19 cellular contexts compared by ENCODE assay signal in the genomic region with DNA sequence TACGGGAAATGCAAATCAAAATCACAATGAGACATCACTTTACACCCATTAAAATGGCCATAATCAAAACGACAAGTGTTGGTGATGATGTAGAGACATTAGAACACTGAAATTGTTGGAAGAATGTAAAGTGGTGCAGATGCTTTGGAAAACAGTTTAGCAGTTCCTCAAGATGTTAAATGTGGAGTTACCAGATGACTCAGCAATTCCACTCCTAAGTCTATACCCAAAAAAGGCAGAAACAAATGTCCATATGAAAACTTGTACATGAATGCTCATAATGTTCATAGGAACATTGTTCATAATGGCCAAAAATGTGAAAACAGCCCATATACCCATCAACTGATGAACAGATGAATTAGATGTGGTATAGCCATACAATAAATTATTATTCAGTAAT.
DNase-seq lines count a peak whose midpoint lies in the region; ATAC-seq, FAIRE-seq and TF ChIP-seq lines count a peak whose summit lies in the region.
"Had no signal": no experiment of that assay in that cellular context is flagged by ENCODE, and none has a peak within 500 bp of the region (broad histone marks: within the 10 kb centered on the region; RNA-seq: fewer than 3 reads in every experiment).

No MANE protein-coding gene starts in this region.

- no peak for DNase-seq in D721Med (ENCODE audit: insufficient read length, low spot score)
- DNase-seq in IMR-90: no peak
- DNase-seq in amniotic epithelial cell (ENCODE audit: low read depth): peak; percentile 2
- DNase-seq in lower lobe of right lung: no peak
- DNase-seq in progenitor cell of endocrine pancreas (ENCODE audit: low spot score, unreplicated experiment): no peak
- no peak for DNase-seq in epidermal melanocyte (ENCODE audit: insufficient read length, low spot score)
- DNase-seq: Calu3; CD4-positive, alpha-beta memory T cell; GDM1; H9; Karpas-422; KBM-7 had no signal

- FAIRE-seq in D721Med (lab: Jason Lieb, UNC): peak; percentile 88
- FAIRE-seq: A204.1, GM12892, GM18507, H1 had no signal

- H3K18ac ChIP-seq in IMR-90 (ENCODE audit: low read depth, low read length): no peak overlapping the region

- dilution Hi-C loops in IMR-90 (cut with HindIII; ENCODE audit: low sequenced_read_pairs, unreplicated experiment): no loop called here

- H3K79me1 ChIP-seq in IMR-90 (ENCODE audit: low read depth in 1 of 2, low read length in 2 of 2): no peaks in the 10 kb centered on the region

- no peaks in the 10 kb centered on the region for H4K20me1 ChIP-seq in IMR-90 (ENCODE audit: insufficient read depth, low read length)
- H4K20me1 ChIP-seq: BLaER1 had no signal

- CTCF ChIA-PET in IMR-90 (lab: Yijun Ruan, JAX): no interaction called here

- in situ Hi-C loops in IMR-90 (cut with MboI; ENCODE audit: low sequenced_read_pairs): no loop called here

- H3K4me3 ChIP-seq in IMR-90 (ENCODE audit: insufficient read depth, low read depth, low read length): no peak overlapping the region
- no peak overlapping the region for H3K4me3 ChIP-seq in lower lobe of right lung
- H3K4me3 ChIP-seq: BLaER1 had no signal

- TF ChIP-seq RAD21 in IMR-90 (IDR thresholded peaks at IDR 0.05; ENCODE audit: low read length): no peak

- no peaks in the 10 kb centered on the region for H3K36me3 Mint-ChIP-seq in progenitor cell of endocrine pancreas (ENCODE audit: insufficient read depth)
- H3K36me3 Mint-ChIP-seq: CD14-positive monocyte; CD4-positive, alpha-beta memory T cell had no signal

- H3K27ac Mint-ChIP-seq in progenitor cell of endocrine pancreas: no peak overlapping the region
- H3K27ac Mint-ChIP-seq: CD14-positive monocyte; CD4-positive, alpha-beta memory T cell; H9 had no signal

- no peaks in the 10 kb centered on the region for H3K27me3 Mint-ChIP-seq in progenitor cell of endocrine pancreas

- intact Hi-C loops in IMR-90 (cut with micrococcal nuclease) (no loop called here), lower lobe of right lung (cut with DNase I) (no loop called here)

- no peak overlapping the region for H4K5ac ChIP-seq in IMR-90 (ENCODE audit: low read depth, low read length)

- H2BK15ac ChIP-seq in IMR-90 (ENCODE audit: low read depth, low read length): no peak overlapping the region

- H3K9me3 Mint-ChIP-seq in progenitor cell of endocrine pancreas (ENCODE audit: low read depth): peaks cover 18% of the 10 kb centered on the region

- H3K4me1 ChIP-seq in IMR-90 (ENCODE audit: control insufficient read depth, insufficient read depth, low read length) (no peaks in the 10 kb centered on the region), lower lobe of right lung (no peaks in the 10 kb centered on the region)
- H3K4me1 ChIP-seq: BLaER1 had no signal

- H3K56ac ChIP-seq in IMR-90 (ENCODE audit: extremely low read depth, insufficient read depth, low read length): no peak overlapping the region

- H2BK120ac ChIP-seq in IMR-90 (ENCODE audit: low read depth, low read length): no peak overlapping the region

- no peak overlapping the region for H3K4ac ChIP-seq in IMR-90 (ENCODE audit: low read depth, low read length)

- no peak overlapping the region for H3K23ac ChIP-seq in IMR-90 (ENCODE audit: low read depth, low read length)

- H3K4me1 Mint-ChIP-seq in progenitor cell of endocrine pancreas (ENCODE audit: low read depth): no peaks in the 10 kb centered on the region
- H3K4me1 Mint-ChIP-seq: CD14-positive monocyte; CD4-positive, alpha-beta memory T cell; H9 had no signal

- WGBS in IMR-90 (ENCODE audit: extremely low coverage in 2 of 2, insufficient read length in 1 of 2), 2 experiments: no CpG with 5 or more reads among the region's 2 CpGs

- no TSS peak for BruUV-seq in IMR-90 (replicated peaks; lab: Mats Ljungman, UMichigan)

- H3K9me1 ChIP-seq in IMR-90 (ENCODE audit: insufficient read depth, low read length): no peaks in the 10 kb centered on the region

- no peak overlapping the region for H3K9ac ChIP-seq in IMR-90 (ENCODE audit: low read depth, low read length)
- H3K9ac ChIP-seq: BLaER1 had no signal

- H3K9me3 ChIP-seq in IMR-90 (ENCODE audit: control insufficient read depth, insufficient read depth, low read length) (peaks cover 4% of the 10 kb centered on the region; the same call in 1 of the 2 replicates), lower lobe of right lung (no peaks in the 10 kb centered on the region)

- no peak overlapping the region for H2BK5ac ChIP-seq in IMR-90 (ENCODE audit: low read depth, low read length, poor library complexity, severe bottlenecking)

- H3K4me3 Mint-ChIP-seq in progenitor cell of endocrine pancreas (ENCODE audit: low read depth): no peak overlapping the region
- H3K4me3 Mint-ChIP-seq: CD14-positive monocyte; CD4-positive, alpha-beta memory T cell; H9 had no signal

- no peak overlapping the region for H3K4me2 ChIP-seq in IMR-90 (ENCODE audit: low read depth, low read length)
- H3K4me2 ChIP-seq: BLaER1 had no signal

- POLR2A ChIA-PET in IMR-90 (lab: Charles Lee; ENCODE audit: unreplicated experiment): no interaction called here

- H2AK9ac ChIP-seq in IMR-90 (replicated peaks; ENCODE audit: low read depth, low read length, poor library complexity): no peak overlapping the region

- H3K27ac ChIP-seq in IMR-90 (ENCODE audit: insufficient read depth, low read length) (no peak overlapping the region), lower lobe of right lung (no peak overlapping the region)
- H3K27ac ChIP-seq: BLaER1 had no signal

- no peak overlapping the region for H4K8ac ChIP-seq in IMR-90 (ENCODE audit: low read depth in 2 of 2, low read length in 2 of 2)

- H2AK5ac ChIP-seq in IMR-90 (ENCODE audit: low read depth, low read length): no peak overlapping the region

- H3K27me3 ChIP-seq in IMR-90 (ENCODE audit: control insufficient read depth, insufficient read depth, low read length) (no peaks in the 10 kb centered on the region), lower lobe of right lung (ENCODE audit: low read depth) (no peaks in the 10 kb centered on the region)
- H3K27me3 ChIP-seq: BLaER1 had no signal

- no peak overlapping the region for H4K91ac ChIP-seq in IMR-90 (ENCODE audit: insufficient read depth, low read depth, low read length)

- ATAC-seq in IMR-90 (ENCODE audit: low read depth) (no peak), GM21717 (IDR thresholded peaks at IDR 0.05; ENCODE audit: unreplicated experiment) (no peak), lower lobe of right lung (no peak)

- no peak for TF ChIP-seq POLR2A in IMR-90 (IDR thresholded peaks at IDR 0.05; ENCODE audit: low read depth, low read length)

- H3K36me3 ChIP-seq in IMR-90 (ENCODE audit: control insufficient read depth, insufficient read depth, low read length) (no peaks in the 10 kb centered on the region), lower lobe of right lung (no peaks in the 10 kb centered on the region)
- H3K36me3 ChIP-seq: BLaER1 had no signal

- no peak for TF ChIP-seq CTCF in D721Med (IDR thresholded peaks at IDR 0.05; ENCODE audit: insufficient read depth, missing control alignments)
- TF ChIP-seq CTCF in IMR-90 (conservative IDR thresholded peaks at IDR 0.05; ENCODE audit: low read depth, low read length): no peak
- no peak for TF ChIP-seq CTCF in lower lobe of right lung (IDR thresholded peaks at IDR 0.05)
- TF ChIP-seq CTCF in progenitor cell of endocrine pancreas (IDR thresholded peaks at IDR 0.05; ENCODE audit: unreplicated experiment): no peak

- H2BK20ac ChIP-seq in IMR-90 (ENCODE audit: low read depth, low read length): no peak overlapping the region

- H3K14ac ChIP-seq in IMR-90 (replicated peaks; ENCODE audit: low read depth, low read length): no peak overlapping the region

- no peak overlapping the region for H2AFZ ChIP-seq in IMR-90 (replicated peaks; ENCODE audit: low read length, poor library complexity)

TF ChIP-seq in IMR-90, 13 proteins besides CTCF, POLR2A, EP300 and RAD21:
- no peak for TF ChIP-seq BHLHE40 (IDR thresholded peaks at IDR 0.05; ENCODE audit: low read depth, low read length)
- TF ChIP-seq FOS (IDR thresholded peaks at IDR 0.05; ENCODE audit: low read depth, low read length): no peak
- no peak for TF ChIP-seq CEBPB (IDR thresholded peaks at IDR 0.05; ENCODE audit: low read depth, low read length)
- peak; percentile 91 for TF ChIP-seq NFE2L2 (IDR thresholded peaks at IDR 0.05; ENCODE audit: low read depth, low read length)
- TF ChIP-seq, protein P1, sequence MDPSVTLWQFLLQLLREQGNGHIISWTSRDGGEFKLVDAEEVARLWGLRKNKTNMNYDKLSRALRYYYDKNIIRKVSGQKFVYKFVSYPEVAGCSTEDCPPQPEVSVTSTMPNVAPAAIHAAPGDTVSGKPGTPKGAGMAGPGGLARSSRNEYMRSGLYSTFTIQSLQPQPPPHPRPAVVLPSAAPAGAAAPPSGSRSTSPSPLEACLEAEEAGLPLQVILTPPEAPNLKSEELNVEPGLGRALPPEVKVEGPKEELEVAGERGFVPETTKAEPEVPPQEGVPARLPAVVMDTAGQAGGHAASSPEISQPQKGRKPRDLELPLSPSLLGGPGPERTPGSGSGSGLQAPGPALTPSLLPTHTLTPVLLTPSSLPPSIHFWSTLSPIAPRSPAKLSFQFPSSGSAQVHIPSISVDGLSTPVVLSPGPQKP (IDR thresholded peaks at IDR 0.05; ENCODE audit: borderline replicate concordance, low read depth, low read length): no peak
- TF ChIP-seq MAFK (IDR thresholded peaks at IDR 0.05; ENCODE audit: low read depth, low read length): peak; percentile 75
- TF ChIP-seq, protein P2, sequence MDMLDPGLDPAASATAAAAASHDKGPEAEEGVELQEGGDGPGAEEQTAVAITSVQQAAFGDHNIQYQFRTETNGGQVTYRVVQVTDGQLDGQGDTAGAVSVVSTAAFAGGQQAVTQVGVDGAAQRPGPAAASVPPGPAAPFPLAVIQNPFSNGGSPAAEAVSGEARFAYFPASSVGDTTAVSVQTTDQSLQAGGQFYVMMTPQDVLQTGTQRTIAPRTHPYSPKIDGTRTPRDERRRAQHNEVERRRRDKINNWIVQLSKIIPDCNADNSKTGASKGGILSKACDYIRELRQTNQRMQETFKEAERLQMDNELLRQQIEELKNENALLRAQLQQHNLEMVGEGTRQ (IDR thresholded peaks at IDR 0.05; ENCODE audit: low read depth, low read length): no peak
